ENCODE assay signal across 8 cellular contexts in genomic region chr17:59331129-59331928, GRCh38. TPM values are rescaled to one million over a fixed set of nuclear protein-coding genes. Genes with fewer than 3 reads are reported as not detected.
DNase-seq lines count a peak whose midpoint lies in the region; FAIRE-seq and TF ChIP-seq lines count a peak whose summit lies in the region.

Gene YPEL2, plus strand, starts transcription at chr17:59331655. Its CDS starts 21,755 bp downstream, at chr17:59353410.

- TF ChIP-seq POLR2A in NB4 (IDR thresholded peaks at IDR 0.05; ENCODE audit: extremely low read depth, insufficient read length), result peak; percentile 62

- peak within 1 kb of the TSS; percentile 67 for H3K27ac Mint-ChIP-seq in activated naive CD4-positive, alpha-beta T cell treated with anti-CD3 and anti-CD28 coated beads for 36 hours

- CTCF ChIA-PET in HEK293T (lab: Yijun Ruan, JAX), result no interaction called here
- CTCF ChIA-PET in activated naive CD4-positive, alpha-beta T cell treated with anti-CD3 and anti-CD28 coated beads for 36 hours (lab: Charles Lee), result interaction anchor here (1.4 to 4.3 kb wide), 3 partner anchors 20 to 107 kb away, joined by 3 to 23 read pairs (median 7); no protein-coding TSS in a partner anchor

- intact Hi-C loops in activated naive CD4-positive, alpha-beta T cell treated with anti-CD3 and anti-CD28 coated beads for 36 hours (cut with micrococcal nuclease), result loop anchor here (1.0 to 2.0 kb wide), 2 partner anchors 31 to 43 kb away; no protein-coding TSS in a partner anchor

- H3K27me3 ChIP-seq in neuron (ENCODE audit: insufficient read depth, low read length), result no peaks in the 10 kb centered on the region
- H3K27me3 ChIP-seq in stomach smooth muscle (ENCODE audit: control insufficient read depth in 1 of 2, insufficient read depth in 2 of 2, low read length in 2 of 2), result no peaks in the 10 kb centered on the region

- no peaks in the 10 kb centered on the region for H3K9me3 Mint-ChIP-seq in activated naive CD4-positive, alpha-beta T cell treated with anti-CD3 and anti-CD28 coated beads for 36 hours

- H3K36me3 Mint-ChIP-seq in activated naive CD4-positive, alpha-beta T cell treated with anti-CD3 and anti-CD28 coated beads for 36 hours (ENCODE audit: low read depth), result no peaks in the 10 kb centered on the region

- H3K4me3 Mint-ChIP-seq in activated naive CD4-positive, alpha-beta T cell treated with anti-CD3 and anti-CD28 coated beads for 36 hours, result peak within 1 kb of the TSS; percentile 87

- peak within 1 kb of the TSS; percentile 90 for H3K27ac ChIP-seq in stomach smooth muscle (ENCODE audit: low read length)

- H3K4me3 ChIP-seq in NB4 (ENCODE audit: low read depth, low read length), result peak within 1 kb of the TSS; percentile 62
- peak within 1 kb of the TSS; percentile 76 for H3K4me3 ChIP-seq in neuron (ENCODE audit: low read length)
- peak within 1 kb of the TSS; percentile 70 to 88 for H3K4me3 ChIP-seq in stomach smooth muscle (ENCODE audit: low read length in 2 of 2)

- TF ChIP-seq CTCF in NB4 (IDR thresholded peaks at IDR 0.05; ENCODE audit: low read depth, low read length), result no peak

- FAIRE-seq in frontal cortex (lab: Jason Lieb, UNC), result no peak

- in situ Hi-C loops in SK-MEL-5 (cut with HindIII; ENCODE audit: low pct_unique_long_range_greater_than_20kb, low sequenced_read_pairs), result loop anchor here (10.0 kb wide), 1 partner anchor 103 kb away; no protein-coding TSS in a partner anchor

- POLR2A ChIA-PET in HEK293T (lab: Yijun Ruan, JAX), result no interaction called here

- H3K36me3 ChIP-seq in ES-I3 (ENCODE audit: insufficient read depth, low read length) (no peaks in the 10 kb centered on the region), neuron (ENCODE audit: insufficient read depth, low read length) (no peaks in the 10 kb centered on the region), stomach smooth muscle (ENCODE audit: control insufficient read depth in 2 of 2, insufficient read depth in 2 of 2, low read length in 2 of 2) (no peaks in the 10 kb centered on the region)

- H3K4me1 ChIP-seq in ES-I3 (ENCODE audit: insufficient read depth, low read length) (0 out of 2 replicates have a peak, but pooled peaks cover 12% of the 10 kb centered on the region), neuron (ENCODE audit: insufficient read depth, low read length) (peaks cover 44% of the 10 kb centered on the region), stomach smooth muscle (ENCODE audit: control insufficient read depth, insufficient read depth, low read length) (peaks cover 42% of the 10 kb centered on the region)

- no peaks in the 10 kb centered on the region for H3K27me3 Mint-ChIP-seq in activated naive CD4-positive, alpha-beta T cell treated with anti-CD3 and anti-CD28 coated beads for 36 hours (ENCODE audit: low read depth)

- H2AFZ ChIP-seq in neuron (ENCODE audit: low read depth, low read length), result peak within 1 kb of the TSS; percentile 69

- H3K9ac ChIP-seq in ES-I3 (ENCODE audit: low read depth, low read length) (peak within 1 kb of the TSS; percentile 72), stomach smooth muscle (ENCODE audit: low read length in 2 of 2) (peak within 1 kb of the TSS; percentile 67 to 83)

- H3K4me1 Mint-ChIP-seq in activated naive CD4-positive, alpha-beta T cell treated with anti-CD3 and anti-CD28 coated beads for 36 hours (ENCODE audit: low read depth), result peaks cover 68% of the 10 kb centered on the region

- H3K9me3 ChIP-seq in ES-I3 (ENCODE audit: control insufficient read depth, insufficient read depth, low read length) (no peaks in the 10 kb centered on the region), neuron (ENCODE audit: low read length) (no peaks in the 10 kb centered on the region), stomach smooth muscle (ENCODE audit: control insufficient read depth in 2 of 2, low read length in 2 of 2) (no peaks in the 10 kb centered on the region)

- peak; percentile 98 for DNase-seq in HEK293T (ENCODE audit: extremely low spot score)
- DNase-seq in NB4 (ENCODE audit: low read depth), result peak; percentile 96
- peak; percentile 96 for DNase-seq in SK-MEL-5 (ENCODE audit: low read depth, low spot score)
- peak; percentile 90 for DNase-seq in activated naive CD4-positive, alpha-beta T cell treated with anti-CD3 and anti-CD28 coated beads for 36 hours
- peak; percentile 96 for DNase-seq in frontal cortex (ENCODE audit: low spot score in 2 of 2)

TF ChIP-seq in HEK293T, 16 proteins besides CTCF, POLR2A, EP300 and RAD21:
- TF ChIP-seq ELF4 (IDR thresholded peaks at IDR 0.05) (no peak), SUZ12 (IDR thresholded peaks at IDR 0.05) (no peak), ZNF384 (IDR thresholded peaks at IDR 0.05) (no peak), FOXA1 (IDR thresholded peaks at IDR 0.05) (no peak), L3MBTL2 (conservative IDR thresholded peaks at IDR 0.05) (no peak), LEF1 (IDR thresholded peaks at IDR 0.05; ENCODE audit: borderline replicate concordance) (peak; percentile 49; the same call in 1 of the 2 replicates), FOXM1 (IDR thresholded peaks at IDR 0.05; ENCODE audit: borderline replicate concordance) (peak; percentile 50; the same call in 1 of the 2 replicates), SP1 (IDR thresholded peaks at IDR 0.05) (peak; percentile 33; the same call in 1 of the 2 replicates), PKNOX1 (IDR thresholded peaks at IDR 0.05) (peak; percentile 99), ARNT (IDR thresholded peaks at IDR 0.05) (0 out of 2 replicates have a peak, but pooled peaks have one; percentile 6), TARDBP (IDR thresholded peaks at IDR 0.05) (no peak)

RNA-seq across cellular contexts. Expression of gene YPEL2, which starts in this region (rescaled TPM):
- total RNA-seq in SK-MEL-5 (2014; rRNA removed; shearing (Covaris generic)), result 16.1 and 17.5 TPM in 2 replicates
- 9.5 and 14.6 TPM in 2 replicates for polyA plus RNA-seq in SK-MEL-5 (2015; cell fraction: cytosol; rRNA removed)
- 16.7 and 22.1 TPM in 2 replicates for polyA plus RNA-seq in SK-MEL-5 (2015; cell fraction: nucleus; rRNA removed)
- 1 to 10 TPM; 4.3 to 4.4 TPM for total RNA-seq in activated naive CD4-positive, alpha-beta T cell treated with anti-CD3 and anti-CD28 coated beads for 36 hours
- total RNA-seq in frontal cortex, result 12.6 TPM

Comparison
In these comparisons a context has a peak if more than half of its experiments do, and no peak if none do; other contexts are left out.
1. Peak in every context shown above with its lines: DNase-seq, H3K4me3 ChIP-seq and H3K27ac ChIP-seq.